ENCODE assay signal across 16 cellular contexts in genomic region chr9:17863213-17863883, GRCh38.
A peak's percentile ranks its signal among the peaks of the same experiment; 100 is the strongest.
DNase-seq lines count a peak whose midpoint lies in the region; ATAC-seq and TF ChIP-seq lines count a peak whose summit lies in the region.
"Had no signal": no experiment of that assay in that cellular context is flagged by ENCODE, and none has a peak within 500 bp of the region (broad histone marks: within the 10 kb centered on the region; RNA-seq: fewer than 3 reads in every experiment).

No MANE protein-coding gene starts in this region.

- WGBS in tibial nerve, 2 donors: 86 to 94% methylated on average over 4 of the region's 4 CpGs
- no CpG with 5 or more reads among the region's 4 CpGs for WGBS in trophoblast cell (ENCODE audit: extremely low coverage, insufficient coverage, insufficient read length)

- H3K4me3 ChIP-seq in GM08714 (ENCODE audit: low read length): peak overlapping the region; percentile 39; the same call in 1 of the 2 replicates
- no peak overlapping the region for H3K4me3 ChIP-seq in tibial nerve
- no peak overlapping the region for H3K4me3 ChIP-seq in trophoblast cell (ENCODE audit: low read depth, low read length)
- H3K4me3 ChIP-seq: gastroesophageal sphincter, SJCRH30 had no signal

- ATAC-seq in GM19324 (IDR thresholded peaks at IDR 0.05; ENCODE audit: low FRiP score, unreplicated experiment): peak; percentile 80
- peak; percentile 82 for ATAC-seq in HG02623 (IDR thresholded peaks at IDR 0.05; ENCODE audit: unreplicated experiment)
- peak; percentile 92 for ATAC-seq in HG03354 (IDR thresholded peaks at IDR 0.05; ENCODE audit: poor library complexity, severe bottlenecking, unreplicated experiment)
- ATAC-seq: activated CD4-positive, alpha-beta T cell treated with anti-CD3 and anti-CD28 coated beads for 36 hours; gastroesophageal sphincter had no signal

- H3K18ac ChIP-seq in trophoblast cell (ENCODE audit: low read length): no peak overlapping the region

- H3K4me2 ChIP-seq in trophoblast cell (ENCODE audit: low read length): no peak overlapping the region

- no peak for DNase-seq in tibial nerve (ENCODE audit: low spot score in 2 of 2)
- DNase-seq in NCI-H2081 (lab: John Stamatoyannopoulos, UW): no peak
- no peak for DNase-seq in activated CD8-positive, alpha-beta memory T cell treated with anti-CD3 and anti-CD28 coated beads for 24 hours
- DNase-seq in trophoblast cell: no peak
- DNase-seq: activated CD4-positive, alpha-beta T cell treated with anti-CD3 and anti-CD28 coated beads for 36 hours; activated naive CD4-positive, alpha-beta T cell treated with anti-CD3 and anti-CD28 coated beads, Interleukin-2, amount 50 U/mL, for 16 hours; cortex of kidney; GOT3; NCI-H446 treated with DMSO at 0.1 percent for 48 hours; SJCRH30; stimulated activated CD4-positive, alpha-beta T cell treated with anti-CD3 and anti-CD28 coated beads, Interleukin-1b, Interleukin-23, amount 100 ng/mL, for 48 hours had no signal

- TF ChIP-seq POLR2A in tibial nerve (IDR thresholded peaks at IDR 0.05): no peak

- no peak overlapping the region for H3K14ac ChIP-seq in trophoblast cell (ENCODE audit: low read length)

- H3K9me3 ChIP-seq in tibial nerve (no peaks in the 10 kb centered on the region), trophoblast cell (ENCODE audit: insufficient read depth, low read depth, low read length) (no peaks in the 10 kb centered on the region)
- H3K9me3 ChIP-seq: gastroesophageal sphincter, SJCRH30 had no signal

- TF ChIP-seq CTCF in tibial nerve (IDR thresholded peaks at IDR 0.05): no peak

- H3K27ac ChIP-seq in tibial nerve (no peak overlapping the region), trophoblast cell (ENCODE audit: low read depth, low read length) (no peak overlapping the region)
- H3K27ac ChIP-seq: gastroesophageal sphincter, SJCRH30 had no signal

- H2BK5ac ChIP-seq in trophoblast cell (ENCODE audit: low read depth, low read length, poor library complexity): no peak overlapping the region

- no peak overlapping the region for H2AK5ac ChIP-seq in trophoblast cell (ENCODE audit: low read length)

- H4K91ac ChIP-seq in trophoblast cell (ENCODE audit: low read depth, low read length): no peak overlapping the region

- H4K8ac ChIP-seq in trophoblast cell (ENCODE audit: low read depth, low read length): no peak overlapping the region

- H3K23ac ChIP-seq in trophoblast cell (ENCODE audit: low read length): no peak overlapping the region

- no peaks in the 10 kb centered on the region for H3K79me2 ChIP-seq in trophoblast cell (ENCODE audit: control insufficient read depth, insufficient read depth, low read length, poor library complexity)

- H3K36me3 ChIP-seq in tibial nerve (no peaks in the 10 kb centered on the region), trophoblast cell (ENCODE audit: control insufficient read depth in 1 of 2, insufficient read depth in 2 of 2, low read length in 2 of 2) (no peaks in the 10 kb centered on the region)
- H3K36me3 ChIP-seq: gastroesophageal sphincter, SJCRH30 had no signal

- no peaks in the 10 kb centered on the region for H3K4me1 ChIP-seq in tibial nerve
- no peaks in the 10 kb centered on the region for H3K4me1 ChIP-seq in trophoblast cell (ENCODE audit: control insufficient read depth in 1 of 2, insufficient read depth in 2 of 2, low read length in 2 of 2)
- H3K4me1 ChIP-seq: gastroesophageal sphincter, SJCRH30 had no signal

- no peaks in the 10 kb centered on the region for H3K79me1 ChIP-seq in trophoblast cell (ENCODE audit: low read length)

- H3K27me3 ChIP-seq in tibial nerve: no peaks in the 10 kb centered on the region
- H3K27me3 ChIP-seq in trophoblast cell (ENCODE audit: insufficient read depth, low read length): no peaks in the 10 kb centered on the region
- H3K27me3 ChIP-seq: gastroesophageal sphincter, SJCRH30 had no signal

- H2AFZ ChIP-seq in trophoblast cell (ENCODE audit: insufficient read depth, low read length, poor library complexity): no peak overlapping the region

- no peak overlapping the region for H3K9ac ChIP-seq in trophoblast cell (ENCODE audit: low read length)

- H2BK12ac ChIP-seq in trophoblast cell (ENCODE audit: low read length): no peak overlapping the region

- H4K12ac ChIP-seq in trophoblast cell (ENCODE audit: low read depth, low read length): no peak overlapping the region

- no peak overlapping the region for H3K4ac ChIP-seq in trophoblast cell (ENCODE audit: low read depth, low read length)

- no peak for TF ChIP-seq EP300 in tibial nerve (IDR thresholded peaks at IDR 0.05)

- no peak overlapping the region for H2BK120ac ChIP-seq in trophoblast cell (ENCODE audit: insufficient read depth, low read length, poor library complexity)
